In genomic region chr2:176158855-176159677, GRCh38 we compare ENCODE assay signal across 1 cellular context.
TF ChIP-seq lines count a peak whose summit lies in the region.

No MANE protein-coding gene starts in this region.

TF ChIP-seq in GM23338, 12 proteins besides CTCF, POLR2A, EP300 and RAD21 (continued from another document):
- TF ChIP-seq ZNF462 (CRISPR knock-in tag; IDR thresholded peaks at IDR 0.05) (no peak), EZH2phosphoT487 (IDR thresholded peaks at IDR 0.05; ENCODE audit: unreplicated experiment) (peak; percentile 32), ZNF331 (CRISPR knock-in tag; IDR thresholded peaks at IDR 0.05; ENCODE audit: low read depth) (no peak), CREB1 (CRISPR knock-in tag; IDR thresholded peaks at IDR 0.05; ENCODE audit: low read depth) (no peak)
